Comparison of ENCODE assay signal across 13 cellular contexts in genomic region chr16:19716183-19716582, GRCh38. TPM values are rescaled to one million over a fixed set of nuclear protein-coding genes. Genes with fewer than 3 reads are reported as not detected.
DNase-seq lines count a peak whose midpoint lies in the region; ATAC-seq, FAIRE-seq and TF ChIP-seq lines count a peak whose summit lies in the region.
"Had no signal": no experiment of that assay in that cellular context is flagged by ENCODE, and none has a peak within 500 bp of the region (broad histone marks: within the 10 kb centered on the region; RNA-seq: fewer than 3 reads in every experiment).

No MANE protein-coding gene starts in this region.

- H3K18ac ChIP-seq in H9 (ENCODE audit: insufficient read length, low read depth, low read length): no peak overlapping the region

- POLR2A ChIA-PET in activated CD4-positive, alpha-beta memory T cell treated with anti-CD3 and anti-CD28 coated beads, Interleukin-2, amount 10 ng/mL, durations not matched to agents 7 days and 5 days (lab: Charles Lee): interaction anchor here (3.0 kb wide), 1 partner anchor 20 kb away, joined by 12 read pairs; no protein-coding TSS in a partner anchor

- H3K36me3 Mint-ChIP-seq in H9 (ENCODE audit: insufficient read depth in 1 of 3, low read depth in 3 of 3): peaks cover 39 to 57% (median 46%) of the 10 kb centered on the region in 3 experiments
- H3K36me3 Mint-ChIP-seq in activated CD4-positive, alpha-beta memory T cell treated with anti-CD3 and anti-CD28 coated beads, Interleukin-2, amount 10 ng/mL, durations not matched to agents 7 days and 5 days (ENCODE audit: low read depth): peaks cover 14% of the 10 kb centered on the region

- peaks cover 40 to 63% of the 10 kb centered on the region in 2 experiments for H3K4me1 Mint-ChIP-seq in H9
- peaks cover 18% of the 10 kb centered on the region for H3K4me1 Mint-ChIP-seq in activated CD4-positive, alpha-beta memory T cell treated with anti-CD3 and anti-CD28 coated beads, Interleukin-2, amount 10 ng/mL, durations not matched to agents 7 days and 5 days

- H3K27me3 Mint-ChIP-seq in H9 (ENCODE audit: low read depth): no peaks in the 10 kb centered on the region
- H3K27me3 Mint-ChIP-seq in activated CD4-positive, alpha-beta memory T cell treated with anti-CD3 and anti-CD28 coated beads, Interleukin-2, amount 10 ng/mL, durations not matched to agents 7 days and 5 days: no peaks in the 10 kb centered on the region

- H3K4me2 ChIP-seq in H9 (ENCODE audit: insufficient read depth, insufficient read length, low read length) (peak overlapping the region; percentile 99), keratinocyte (ENCODE audit: control insufficient read depth, extremely low read depth, insufficient read depth, low read depth, low read length) (peak overlapping the region; percentile 95)

- no peak overlapping the region for H4K8ac ChIP-seq in H9 (replicated peaks; ENCODE audit: insufficient read length, low read depth, low read length)

- dilution Hi-C loops in keratinocyte (cut with MboI; ENCODE audit: extremely low pct_ligation_motif_present, low sequenced_read_pairs): no loop called here

- DNase-seq in H9: no peak
- no peak for DNase-seq in activated CD4-positive, alpha-beta memory T cell treated with anti-CD3 and anti-CD28 coated beads, Interleukin-2, amount 10 ng/mL, durations not matched to agents 7 days and 5 days
- no peak for DNase-seq in keratinocyte (ENCODE audit: low read depth, low spot score)
- DNase-seq in SHP77 (lab: John Stamatoyannopoulos, UW): no peak
- DNase-seq in A172 (ENCODE audit: low spot score): no peak
- no peak for DNase-seq in upper lobe of right lung
- DNase-seq: body of pancreas, NCI-H2081, T1000 had no signal

- no peak overlapping the region for H2BK12ac ChIP-seq in H9 (ENCODE audit: insufficient read length, low read depth, low read length)

- ATAC-seq in GM19324 (IDR thresholded peaks at IDR 0.05; ENCODE audit: low FRiP score, unreplicated experiment): no peak
- ATAC-seq in upper lobe of right lung: no peak
- ATAC-seq: body of pancreas, sciatic nerve had no signal

- H3T11ph ChIP-seq in H9 (ENCODE audit: low read length): no peak overlapping the region

- peak overlapping the region; percentile 61 for H3K23ac ChIP-seq in H9 (ENCODE audit: insufficient read length, low read depth, low read length)

- no peak for TF ChIP-seq CTCF in H9 (conservative IDR thresholded peaks at IDR 0.05)
- no peak for TF ChIP-seq CTCF in keratinocyte (optimal IDR thresholded peaks at IDR 0.05 in 1 of 3, IDR thresholded peaks at IDR 0.05 in 1 of 3, conservative IDR thresholded peaks at IDR 0.05 in 1 of 3; ENCODE audit: extremely low read depth in 1 of 3, insufficient read depth in 2 of 3, low read length in 3 of 3)
- TF ChIP-seq CTCF in upper lobe of right lung (IDR thresholded peaks at IDR 0.05): no peak

- H3K14ac ChIP-seq in H9 (ENCODE audit: insufficient read depth, low read length): no peak overlapping the region

- H3K79me2 ChIP-seq in ACC112 (ENCODE audit: control insufficient read depth, insufficient read depth, low read length, unreplicated experiment) (peaks cover 35% of the 10 kb centered on the region), H9 (ENCODE audit: insufficient read depth, low read length) (peaks cover 35% of the 10 kb centered on the region), keratinocyte (ENCODE audit: control insufficient read depth, insufficient read depth, low read length) (peaks cover 54% of the 10 kb centered on the region)

- H3K27ac ChIP-seq in ACC112 (ENCODE audit: low read depth, low read length) (no peak overlapping the region), H9 (ENCODE audit: insufficient read length, low read depth, low read length) (no peak overlapping the region), keratinocyte (ENCODE audit: control insufficient read depth, insufficient read depth, low read length) (no peak overlapping the region), upper lobe of right lung (no peak overlapping the region)

- no peak overlapping the region for H4K5ac ChIP-seq in H9 (ENCODE audit: insufficient read length, low read depth, low read length)

- no peaks in the 10 kb centered on the region for H4K20me1 ChIP-seq in H9 (ENCODE audit: control insufficient read depth, insufficient read depth, insufficient read length)
- H4K20me1 ChIP-seq in keratinocyte (ENCODE audit: control insufficient read depth, extremely low read depth, insufficient read depth, low read length): no peaks in the 10 kb centered on the region

- no peak overlapping the region for H2BK120ac ChIP-seq in H9 (ENCODE audit: low read depth, low read length, poor library complexity, severe bottlenecking)

- no peak overlapping the region for H2AK5ac ChIP-seq in H9 (ENCODE audit: insufficient read length, low read length)

- H3K9me3 ChIP-seq in H9 (ENCODE audit: control insufficient read depth, low read depth, low read length) (no peaks in the 10 kb centered on the region), keratinocyte (ENCODE audit: control insufficient read depth, low read depth, low read length) (no peaks in the 10 kb centered on the region), upper lobe of right lung (no peaks in the 10 kb centered on the region)
- H3K9me3 ChIP-seq: body of pancreas had no signal

- peaks cover 4% of the 10 kb centered on the region for H3K79me1 ChIP-seq in H9 (ENCODE audit: insufficient read depth, low read depth, low read length, poor library complexity, severe bottlenecking)

- H3K56ac ChIP-seq in H9 (ENCODE audit: insufficient read length, low read depth, low read length): no peak overlapping the region

- H2BK5ac ChIP-seq in H9 (ENCODE audit: insufficient read length, low read length): no peak overlapping the region

- peak overlapping the region; percentile 95 for H3K4me3 ChIP-seq in ACC112 (ENCODE audit: low read depth, low read length)
- H3K4me3 ChIP-seq in keratinocyte (ENCODE audit: control insufficient read depth in 2 of 3, extremely low read depth in 1 of 3, insufficient read depth in 2 of 3, low read depth in 1 of 3, low read length in 3 of 3): peak overlapping the region in 1 of 3 experiments; percentile 77
- no peak overlapping the region for H3K4me3 ChIP-seq in upper lobe of right lung
- H3K4me3 ChIP-seq: body of pancreas had no signal

- H2BK15ac ChIP-seq in H9 (ENCODE audit: low read depth, low read length): no peak overlapping the region

- no CpG with 5 or more reads among the region's 1 CpG for WGBS in H9 (ENCODE audit: extremely low coverage, insufficient read length, low lambda C conversion rate)

- H3K4me1 ChIP-seq in ACC112 (ENCODE audit: control insufficient read depth, insufficient read depth, low read length, unreplicated experiment): peaks cover 21% of the 10 kb centered on the region
- peaks cover 9% of the 10 kb centered on the region; the same call in 1 of the 2 replicates for H3K4me1 ChIP-seq in H9 (ENCODE audit: insufficient read depth, low read length)
- H3K4me1 ChIP-seq in keratinocyte (ENCODE audit: control insufficient read depth, extremely low read depth, insufficient read depth, low read length): peaks cover 15% of the 10 kb centered on the region
- peaks cover 18% of the 10 kb centered on the region for H3K4me1 ChIP-seq in upper lobe of right lung

- no peak overlapping the region for H2AFZ ChIP-seq in ACC112 (ENCODE audit: low read length, unreplicated experiment)
- H2AFZ ChIP-seq in H9 (ENCODE audit: low read length): no peak overlapping the region
- H2AFZ ChIP-seq in keratinocyte (ENCODE audit: control insufficient read depth, low read length): no peak overlapping the region

- H3K27ac Mint-ChIP-seq in H9: peak overlapping the region in 2 of 3 experiments; percentile 24 to 56; a peak in 4 of 7 replicates
- peak overlapping the region; percentile 49 for H3K27ac Mint-ChIP-seq in activated CD4-positive, alpha-beta memory T cell treated with anti-CD3 and anti-CD28 coated beads, Interleukin-2, amount 10 ng/mL, durations not matched to agents 7 days and 5 days

- H3K23me2 ChIP-seq in H9 (ENCODE audit: insufficient read length, low read depth, low read length, poor library complexity, severe bottlenecking): peaks cover 7% of the 10 kb centered on the region

- peak overlapping the region; percentile 98 to 99 for H3K4me3 Mint-ChIP-seq in H9
- H3K4me3 Mint-ChIP-seq in activated CD4-positive, alpha-beta memory T cell treated with anti-CD3 and anti-CD28 coated beads, Interleukin-2, amount 10 ng/mL, durations not matched to agents 7 days and 5 days: peak overlapping the region; percentile 53

- H4K91ac ChIP-seq in H9 (ENCODE audit: insufficient read length, low read depth, low read length): no peak overlapping the region

- peak; percentile 46 for FAIRE-seq in keratinocyte (lab: Jason Lieb, UNC)
- FAIRE-seq: G401.6 had no signal

- no peak overlapping the region for H3K4ac ChIP-seq in H9 (ENCODE audit: low read depth, low read length)

- intact Hi-C loops in upper lobe of right lung (cut with DNase I): no loop called here

- no peaks in the 10 kb centered on the region for H3K27me3 ChIP-seq in ACC112 (ENCODE audit: insufficient read depth, low read length)
- no peaks in the 10 kb centered on the region for H3K27me3 ChIP-seq in H9 (ENCODE audit: insufficient read depth, low read length)
- no peaks in the 10 kb centered on the region for H3K27me3 ChIP-seq in keratinocyte (ENCODE audit: control insufficient read depth, extremely low read depth, insufficient read depth, low read length)
- no peaks in the 10 kb centered on the region for H3K27me3 ChIP-seq in upper lobe of right lung
- H3K27me3 ChIP-seq: body of pancreas had no signal

- CTCF ChIA-PET in activated CD4-positive, alpha-beta memory T cell treated with anti-CD3 and anti-CD28 coated beads, Interleukin-2, amount 10 ng/mL, durations not matched to agents 7 days and 5 days (lab: Charles Lee): interaction anchor here (0.6 to 1.1 kb wide), 3 partner anchors 28 to 159 kb away, joined by 3 read pairs; no protein-coding TSS in a partner anchor

- H3K9me3 Mint-ChIP-seq in H9: no peaks in the 10 kb centered on the region
- H3K9me3 Mint-ChIP-seq in activated CD4-positive, alpha-beta memory T cell treated with anti-CD3 and anti-CD28 coated beads, Interleukin-2, amount 10 ng/mL, durations not matched to agents 7 days and 5 days: no peaks in the 10 kb centered on the region

- peak overlapping the region; percentile 35 for H3K9ac ChIP-seq in H9 (ENCODE audit: extremely low read depth, insufficient read length, low read length)
- no peak overlapping the region for H3K9ac ChIP-seq in keratinocyte (ENCODE audit: control insufficient read depth, extremely low read depth, insufficient read depth, low read length)

- no peak overlapping the region for H2BK20ac ChIP-seq in H9 (ENCODE audit: low read depth, low read length, poor library complexity, severe bottlenecking)

- peaks cover 6% of the 10 kb centered on the region; the same call in 1 of the 2 replicates for H3K36me3 ChIP-seq in ACC112 (ENCODE audit: insufficient read depth, low read length)
- peaks cover 13% of the 10 kb centered on the region in 2 experiments for H3K36me3 ChIP-seq in keratinocyte (ENCODE audit: control insufficient read depth in 2 of 2, extremely low read depth in 1 of 2, insufficient read depth in 2 of 2, low read length in 2 of 2)
- peaks cover 9% of the 10 kb centered on the region for H3K36me3 ChIP-seq in upper lobe of right lung

- H3K9me1 ChIP-seq in keratinocyte (ENCODE audit: control insufficient read depth, extremely low read depth, insufficient read depth, low read length): no peaks in the 10 kb centered on the region

RNA-seq across cellular contexts. Expression of gene KNOP1, which starts 1.8 kb away (rescaled TPM):
- total RNA-seq in H9 (2021): 88.4 and 93.9 TPM in 2 replicates
- total RNA-seq in activated CD4-positive, alpha-beta memory T cell treated with anti-CD3 and anti-CD28 coated beads, Interleukin-2, amount 10 ng/mL, durations not matched to agents 7 days and 5 days: 10 to 100 TPM; 13.7 TPM
- 13.6 to 19.8 TPM (median 16.8 TPM) in 3 replicates for polyA plus RNA-seq in keratinocyte
- 54.8 TPM for polyA plus RNA-seq in keratinocyte (2011; ENCODE audit: low read depth)
- polyA plus RNA-seq in keratinocyte (2011; cell fraction: cytosol; rRNA removed): 15.2 and 16.5 TPM in 2 replicates
- 15.9 and 18.2 TPM in 2 replicates for polyA plus RNA-seq in keratinocyte (2011; cell fraction: nucleus; rRNA removed)
- 27.2 and 31.7 TPM in 2 replicates for polyA plus RNA-seq in keratinocyte (2012; ENCODE audit: low replicate concordance)
- 4.8 to 9.1 TPM (median 8.5 TPM) in 3 replicates for polyA minus RNA-seq in keratinocyte
- 4.4 TPM for polyA minus RNA-seq in keratinocyte (2011; cell fraction: cytosol; rRNA and poly(A)+ RNA removed)
- polyA minus RNA-seq in keratinocyte (2011; cell fraction: nucleus; rRNA and poly(A)+ RNA removed): 3.4 and 5.9 TPM in 2 replicates
- 36.0 and 47.7 TPM in 2 replicates for total RNA-seq in A172 (2014; rRNA removed; shearing (Covaris generic))
- total RNA-seq in upper lobe of right lung: 12.2 TPM

RNA-seq across cellular contexts. Expression of gene IQCK, which starts 1.9 kb away (rescaled TPM):
- total RNA-seq in H9 (2021): 5.8 and 9.0 TPM in 2 replicates
- 1 to 10 TPM in 1 of 2 experiments, under 1 TPM in 1; 0.73 to 1.1 TPM for total RNA-seq in activated CD4-positive, alpha-beta memory T cell treated with anti-CD3 and anti-CD28 coated beads, Interleukin-2, amount 10 ng/mL, durations not matched to agents 7 days and 5 days
- 7.1 to 9.7 TPM (median 9.6 TPM) in 3 replicates for polyA plus RNA-seq in keratinocyte
- polyA plus RNA-seq in keratinocyte (2011; ENCODE audit: low read depth): 2.6 TPM
- polyA plus RNA-seq in keratinocyte (2011; cell fraction: cytosol; rRNA removed): 8.4 and 13.0 TPM in 2 replicates
- 11.2 and 12.5 TPM in 2 replicates for polyA plus RNA-seq in keratinocyte (2011; cell fraction: nucleus; rRNA removed)
- polyA plus RNA-seq in keratinocyte (2012; ENCODE audit: low replicate concordance): 3.4 and 6.4 TPM in 2 replicates
- polyA minus RNA-seq in keratinocyte: 0.62 to 10.9 TPM (median 7.4 TPM) in 3 replicates
- 4.8 TPM for polyA minus RNA-seq in keratinocyte (2011; cell fraction: cytosol; rRNA and poly(A)+ RNA removed)
- polyA minus RNA-seq in keratinocyte (2011; cell fraction: nucleus; rRNA and poly(A)+ RNA removed): 5.4 and 7.8 TPM in 2 replicates
- 8.4 and 11.7 TPM in 2 replicates for total RNA-seq in A172 (2014; rRNA removed; shearing (Covaris generic))
- total RNA-seq in upper lobe of right lung: 7.6 TPM
